20 cellular contexts compared by ENCODE assay signal in the genomic region with DNA sequence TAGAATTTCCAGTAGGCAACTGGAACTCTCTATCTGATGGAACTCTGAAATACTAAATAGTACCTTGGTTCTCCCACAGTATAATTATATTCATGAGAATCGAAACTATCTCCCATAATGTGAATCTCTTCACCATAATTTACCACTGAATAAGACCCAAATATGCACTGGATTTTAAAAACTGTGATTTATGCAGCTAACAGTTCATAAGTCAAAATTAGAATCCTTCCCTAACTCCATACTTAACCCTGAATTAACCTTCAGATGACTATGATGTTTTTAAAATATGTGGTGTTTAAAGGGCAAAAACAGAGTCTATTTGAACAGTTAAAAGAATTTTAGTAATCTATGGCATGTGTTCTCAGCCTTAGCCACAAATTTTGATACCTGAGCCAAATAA.
"Had no signal": no experiment of that assay in that cellular context is flagged by ENCODE, and none has a peak within 500 bp of the region (broad histone marks: within the 10 kb centered on the region; RNA-seq: fewer than 3 reads in every experiment).

No MANE protein-coding gene starts in this region.

- H3K4me3 ChIP-seq: coronary artery, esophagus squamous epithelium, heart left ventricle, thyroid gland had no signal

- DNase-seq: activated CD4-positive, alpha-beta memory T cell treated with anti-CD3 and anti-CD28 coated beads for 36 hours; activated CD4-positive, alpha-beta T cell treated with anti-CD3 and anti-CD28 coated beads for 48 hours; activated CD4-positive, CD25-positive, alpha-beta regulatory T cell; activated effector memory CD4-positive, alpha-beta T cell treated with Interleukin-2 at 50 U/mL for 16 hours; activated naive CD4-positive, alpha-beta T cell treated with anti-CD3 and anti-CD28 coated beads, Interleukin-2, amount 10 ng/mL, durations not matched to agents 7 days and 5 days; activated T-cell treated with anti-CD3 and anti-CD28 coated beads, Interleukin-2, amount 50 U/mL, for 48 hours; cerebellar nuclear complex; esophagus squamous epithelium; heart left ventricle; left cardiac atrium; mesenchymal stem cell; occipital lobe; posterior cingulate gyrus; small intestine; stimulated activated CD4-positive, alpha-beta T cell treated with anti-CD3 and anti-CD28 coated beads, Interleukin-2, amount 100 ng/mL, for 48 hours; stimulated activated CD8-positive, alpha-beta memory T cell treated with anti-CD3 and anti-CD28 coated beads, Interleukin-4, amount 100 ng/mL, for 48 hours; stimulated activated naive CD4-positive, alpha-beta T cell treated with Interleukin-2 at 50 U/mL for 16 hours; T-helper 17 cell had no signal

- H3K36me3 ChIP-seq: esophagus squamous epithelium, heart left ventricle, thyroid gland had no signal

- H3K9me3 ChIP-seq: esophagus squamous epithelium, heart left ventricle, thyroid gland had no signal

- H3K27me3 ChIP-seq: esophagus squamous epithelium, heart left ventricle, thyroid gland had no signal

- H3K27ac ChIP-seq: coronary artery, esophagus squamous epithelium had no signal
